Comparison of ENCODE assay signal across 24 cellular contexts in the genomic region with DNA sequence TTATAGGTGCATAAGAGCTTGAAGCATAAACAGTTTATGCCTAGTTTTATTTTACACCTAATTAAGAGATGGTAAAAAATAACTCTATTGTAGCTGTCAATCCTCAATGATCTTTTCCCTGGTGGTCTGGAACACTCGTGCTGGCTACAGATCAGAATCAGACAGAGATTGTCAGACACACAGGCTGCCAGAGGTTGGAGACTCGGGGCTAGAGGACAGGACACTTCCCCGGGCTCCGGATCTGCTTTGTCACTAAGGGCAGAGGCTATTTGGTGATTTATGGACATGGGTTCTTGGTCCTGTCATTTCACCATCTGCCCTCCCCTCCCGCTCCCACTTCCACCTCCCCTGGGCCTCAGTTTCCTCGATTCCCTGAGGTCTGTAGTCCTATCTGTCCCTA.
"Had no signal": no experiment of that assay in that cellular context is flagged by ENCODE, and none has a peak within 500 bp of the region (broad histone marks: within the 10 kb centered on the region; RNA-seq: fewer than 3 reads in every experiment).

No MANE protein-coding gene starts in this region.

- DNase-seq: effector memory CD4-positive, alpha-beta T cell; gastrocnemius medialis; head of caudate nucleus; midbrain; naive thymus-derived CD8-positive, alpha-beta T cell; nephron progenitor cell; nucleus accumbens; ovary; posterior cingulate gyrus; psoas muscle; right cardiac atrium; spleen; stimulated activated CD4-positive, alpha-beta T cell treated with anti-CD3 and anti-CD28 coated beads, Interleukin-4, amount 100 ng/mL, for 4 hours; stimulated activated naive CD8-positive, alpha-beta T cell treated with anti-CD3 and anti-CD28 coated beads, Interleukin-15, Interleukin-2, amounts not matched to agents 100 U/mL and 50 U/mL, for 24 hours; substantia nigra; testis; tibial artery had no signal

- H3K4me3 ChIP-seq: gastrocnemius medialis, lung, ovary, psoas muscle, skin epidermis, spleen, testis, tibial artery had no signal

- H3K9me3 Mint-ChIP-seq: dendritic cell treated with granulocyte-macrophage colony-stimulating factor and Interleukin-4, amounts not matched to agents 40 ng/mL and 50 ng/mL, for 4 days; stimulated activated memory B cell treated with anti-CD40 and anti-IgM and Interleukin-4, amounts not matched to agents 10 μg/mL and 1 μg/mL and 100 μg/mL, for 72 hours; type B pancreatic cell had no signal

- H3K36me3 Mint-ChIP-seq: stimulated activated memory B cell treated with anti-CD40 and anti-IgM and Interleukin-4, amounts not matched to agents 10 μg/mL and 1 μg/mL and 100 μg/mL, for 72 hours; type B pancreatic cell had no signal

- H3K4me3 Mint-ChIP-seq: dendritic cell treated with granulocyte-macrophage colony-stimulating factor and Interleukin-4, amounts not matched to agents 40 ng/mL and 50 ng/mL, for 4 days; memory B cell; naive thymus-derived CD8-positive, alpha-beta T cell; nephron progenitor cell; stimulated activated memory B cell treated with anti-CD40 and anti-IgM and Interleukin-4, amounts not matched to agents 10 μg/mL and 1 μg/mL and 100 μg/mL, for 72 hours; type B pancreatic cell had no signal

- H3K36me3 ChIP-seq: gastrocnemius medialis, ovary, spleen, tibial artery had no signal

- ATAC-seq: gastrocnemius medialis; left lobe of liver; naive thymus-derived CD8-positive, alpha-beta T cell; psoas muscle; right cardiac atrium; stimulated activated memory B cell treated with anti-CD40 and anti-IgM and Interleukin-4, amounts not matched to agents 10 μg/mL and 1 μg/mL and 100 μg/mL, for 72 hours; stimulated activated naive CD8-positive, alpha-beta T cell treated with anti-CD3 and anti-CD28 coated beads, Interleukin-15, Interleukin-2, amounts not matched to agents 100 U/mL and 50 U/mL, for 24 hours had no signal

- H3K4me1 ChIP-seq: gastrocnemius medialis, spleen had no signal

- H3K27ac Mint-ChIP-seq: dendritic cell treated with granulocyte-macrophage colony-stimulating factor and Interleukin-4, amounts not matched to agents 40 ng/mL and 50 ng/mL, for 4 days; memory B cell; naive thymus-derived CD8-positive, alpha-beta T cell; stimulated activated memory B cell treated with anti-CD40 and anti-IgM and Interleukin-4, amounts not matched to agents 10 μg/mL and 1 μg/mL and 100 μg/mL, for 72 hours; type B pancreatic cell had no signal

- H3K27ac ChIP-seq: gastrocnemius medialis, ovary, psoas muscle, skin epidermis, spleen, testis, tibial artery had no signal

- H3K27me3 ChIP-seq: gastrocnemius medialis, ovary, spleen, testis, tibial artery had no signal

- H3K4me1 Mint-ChIP-seq: memory B cell; naive thymus-derived CD8-positive, alpha-beta T cell; stimulated activated memory B cell treated with anti-CD40 and anti-IgM and Interleukin-4, amounts not matched to agents 10 μg/mL and 1 μg/mL and 100 μg/mL, for 72 hours had no signal

- H3K9me3 ChIP-seq: gastrocnemius medialis, ovary, psoas muscle, spleen, testis, tibial artery had no signal
